Comparison of ENCODE assay signal across 18 cellular contexts in the genomic region with DNA sequence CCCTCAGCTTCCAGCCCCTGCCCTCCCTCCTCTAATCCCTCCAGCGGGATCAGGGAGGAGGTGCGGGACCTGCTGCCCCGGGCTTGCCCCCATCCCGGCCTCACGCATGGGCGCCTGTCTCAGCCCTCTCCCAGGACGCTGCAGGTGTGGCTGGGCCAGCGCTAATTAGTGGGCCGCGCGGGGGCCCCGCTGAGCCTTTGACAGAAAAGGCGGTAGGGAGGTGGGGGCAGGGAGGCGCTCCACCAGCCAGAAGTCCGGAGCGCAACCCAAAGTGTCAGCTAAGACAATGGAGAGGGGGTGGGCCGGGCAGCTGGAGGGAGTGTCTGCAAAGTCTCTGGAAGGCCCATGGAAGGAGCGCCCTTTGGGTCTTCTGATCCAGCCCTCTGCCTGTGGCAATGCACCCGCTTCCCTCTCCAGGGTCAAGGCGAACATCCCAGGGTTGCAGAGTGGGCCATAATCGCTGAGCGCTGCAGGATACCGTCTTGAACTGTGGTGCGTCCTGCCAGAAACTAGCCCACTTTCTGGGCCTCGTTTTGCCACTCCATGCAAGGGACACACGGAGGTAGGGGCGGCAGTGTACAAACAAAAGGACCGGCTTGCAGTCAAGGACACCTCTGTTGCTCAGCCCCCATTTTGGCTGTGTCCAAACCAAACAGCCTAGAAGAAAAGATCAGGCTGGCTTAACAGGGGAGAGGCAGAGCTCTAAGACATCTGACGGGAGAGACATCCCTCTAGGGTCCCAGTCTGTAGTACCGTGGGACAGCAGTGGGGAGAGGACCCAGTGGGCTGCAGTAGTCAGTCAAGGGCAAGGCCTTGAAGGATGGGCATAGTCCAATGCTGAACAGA. TPM values are rescaled to one million over a fixed set of nuclear protein-coding genes. Genes with fewer than 3 reads are reported as not detected.
DNase-seq lines count a peak whose midpoint lies in the region; ATAC-seq lines count a peak whose summit lies in the region.
"Had no signal": no experiment of that assay in that cellular context is flagged by ENCODE, and none has a peak within 500 bp of the region (broad histone marks: within the 10 kb centered on the region; RNA-seq: fewer than 3 reads in every experiment).

No MANE protein-coding gene starts in this region.

- no peak overlapping the region for H3K27ac Mint-ChIP-seq in activated T-helper 1 cell treated with anti-CD3 and anti-CD28 coated beads, Interleukin-12 subunit alpha, Interleukin-12 subunit beta, Interleukin-2, Interleukin-4 antibody, amounts not matched to agents 30 ng/mL and 10 ng/mL and 1 ng/mL, durations not matched to agents 14 hours and 24 hours and 36 hours
- H3K27ac Mint-ChIP-seq: activated CD8-positive, alpha-beta T cell treated with anti-CD3 and anti-CD28 coated beads, Interleukin-2, amount 10 ng/mL, durations not matched to agents 7 days and 5 days; T-helper 1 cell treated with Interleukin-12 subunit alpha and Interleukin-12 subunit beta and Interleukin-4 antibody, amounts not matched to agents 30 μg/mL and 1 μg/mL, for 36 hours had no signal

- H3K9me3 Mint-ChIP-seq in activated T-helper 1 cell treated with anti-CD3 and anti-CD28 coated beads, Interleukin-12 subunit alpha, Interleukin-12 subunit beta, Interleukin-2, Interleukin-4 antibody, amounts not matched to agents 30 ng/mL and 10 ng/mL and 1 ng/mL, durations not matched to agents 14 hours and 24 hours and 36 hours = no peaks in the 10 kb centered on the region
- H3K9me3 Mint-ChIP-seq: T-helper 1 cell treated with Interleukin-12 subunit alpha and Interleukin-12 subunit beta and Interleukin-4 antibody, amounts not matched to agents 30 μg/mL and 1 μg/mL, for 36 hours had no signal

- H3K9ac ChIP-seq in HUES64 (ENCODE audit: low read depth, low read length) = no peak overlapping the region

- H3K27me3 ChIP-seq in HUES64 (ENCODE audit: insufficient read depth, low read length) = peaks cover 71% of the 10 kb centered on the region
- H3K27me3 ChIP-seq in SJCRH30 = no peaks in the 10 kb centered on the region

- ATAC-seq in sciatic nerve = no peak
- ATAC-seq: activated CD8-positive, alpha-beta T cell treated with anti-CD3 and anti-CD28 coated beads, Interleukin-2, amount 10 ng/mL, durations not matched to agents 7 days and 5 days; left ventricle myocardium superior had no signal

- intact Hi-C loops in sciatic nerve (cut with DNase I) = no loop called here
- intact Hi-C loops in activated T-helper 1 cell treated with anti-CD3 and anti-CD28 coated beads, Interleukin-12 subunit alpha, Interleukin-12 subunit beta, Interleukin-2, Interleukin-4 antibody, amounts not matched to agents 30 ng/mL and 10 ng/mL and 1 ng/mL, durations not matched to agents 14 hours and 24 hours and 36 hours (cut with micrococcal nuclease) = no loop called here

- H3K27ac ChIP-seq in HUES64 (ENCODE audit: low read depth, low read length) = no peak overlapping the region
- peak overlapping the region; percentile 31 for H3K27ac ChIP-seq in SJCRH30
- H3K27ac ChIP-seq: thoracic aorta had no signal

- H3K36me3 ChIP-seq in HUES64 (ENCODE audit: insufficient read depth, low read length) (no peaks in the 10 kb centered on the region), SJCRH30 (no peaks in the 10 kb centered on the region)
- H3K36me3 ChIP-seq: thoracic aorta had no signal

- H3K27me3 Mint-ChIP-seq in activated T-helper 1 cell treated with anti-CD3 and anti-CD28 coated beads, Interleukin-12 subunit alpha, Interleukin-12 subunit beta, Interleukin-2, Interleukin-4 antibody, amounts not matched to agents 30 ng/mL and 10 ng/mL and 1 ng/mL, durations not matched to agents 14 hours and 24 hours and 36 hours (ENCODE audit: insufficient read depth) = peaks cover 16% of the 10 kb centered on the region

- H3K36me3 Mint-ChIP-seq in activated T-helper 1 cell treated with anti-CD3 and anti-CD28 coated beads, Interleukin-12 subunit alpha, Interleukin-12 subunit beta, Interleukin-2, Interleukin-4 antibody, amounts not matched to agents 30 ng/mL and 10 ng/mL and 1 ng/mL, durations not matched to agents 14 hours and 24 hours and 36 hours (ENCODE audit: low read depth) = no peaks in the 10 kb centered on the region

- no peak overlapping the region for H3K4me3 Mint-ChIP-seq in activated T-helper 1 cell treated with anti-CD3 and anti-CD28 coated beads, Interleukin-12 subunit alpha, Interleukin-12 subunit beta, Interleukin-2, Interleukin-4 antibody, amounts not matched to agents 30 ng/mL and 10 ng/mL and 1 ng/mL, durations not matched to agents 14 hours and 24 hours and 36 hours
- H3K4me3 Mint-ChIP-seq: activated CD8-positive, alpha-beta T cell treated with anti-CD3 and anti-CD28 coated beads, Interleukin-2, amount 10 ng/mL, durations not matched to agents 7 days and 5 days; T-helper 1 cell treated with Interleukin-12 subunit alpha and Interleukin-12 subunit beta and Interleukin-4 antibody, amounts not matched to agents 30 μg/mL and 1 μg/mL, for 36 hours had no signal

- H3K4me1 Mint-ChIP-seq in activated T-helper 1 cell treated with anti-CD3 and anti-CD28 coated beads, Interleukin-12 subunit alpha, Interleukin-12 subunit beta, Interleukin-2, Interleukin-4 antibody, amounts not matched to agents 30 ng/mL and 10 ng/mL and 1 ng/mL, durations not matched to agents 14 hours and 24 hours and 36 hours (ENCODE audit: low read depth) = no peaks in the 10 kb centered on the region

- H3K9me3 ChIP-seq in HUES64 (ENCODE audit: insufficient read depth, low read depth, low read length) = no peaks in the 10 kb centered on the region
- H3K9me3 ChIP-seq in SJCRH30 (replicated peaks) = no peaks in the 10 kb centered on the region
- H3K9me3 ChIP-seq: thoracic aorta had no signal

- no peak for DNase-seq in SJCRH30
- peak; percentile 68 for DNase-seq in iPS-NIHi7 (ENCODE audit: extremely low spot score)
- peak; percentile 50 for DNase-seq in sciatic nerve (ENCODE audit: low spot score)
- no peak for DNase-seq in activated T-helper 1 cell treated with anti-CD3 and anti-CD28 coated beads, Interleukin-12 subunit alpha, Interleukin-12 subunit beta, Interleukin-2, Interleukin-4 antibody, amounts not matched to agents 30 ng/mL and 10 ng/mL and 1 ng/mL, durations not matched to agents 14 hours and 24 hours and 36 hours (ENCODE audit: low spot score)
- DNase-seq in putamen (ENCODE audit: low spot score) = no peak
- no peak for DNase-seq in stimulated activated CD4-positive, alpha-beta T cell treated with anti-CD3 and anti-CD28 coated beads, Interleukin-12 subunit alpha, Interleukin-12 subunit beta, amount 100 ng/mL, for 4 hours
- DNase-seq: activated CD8-positive, alpha-beta T cell treated with anti-CD3 and anti-CD28 coated beads, Interleukin-2, amount 10 ng/mL, durations not matched to agents 7 days and 5 days; anterior cingulate cortex; GF-D8; hippocampal formation; Kasumi-1; left ventricle myocardium superior; NCI-H1436 treated with DMSO at 0.1 percent for 48 hours; NCI-H510A; SHP77 had no signal

- peak overlapping the region; percentile 32 for H3K4me3 ChIP-seq in HUES64 (ENCODE audit: low read length)
- no peak overlapping the region for H3K4me3 ChIP-seq in SJCRH30
- H3K4me3 ChIP-seq: thoracic aorta had no signal

- H3K4me1 ChIP-seq in HUES64 (ENCODE audit: insufficient read depth, low read length) (peaks cover 21% of the 10 kb centered on the region), SJCRH30 (peaks cover 52% of the 10 kb centered on the region)

- WGBS in HUES64 = 9% methylated on average over 30 of the region's 30 CpGs

RNA-seq across cellular contexts. Expression of a gene that starts 3.5 kb away (rescaled TPM):
- polyA plus RNA-seq in HUES64 (2013, experiment 1 of 2) = not detected
- polyA plus RNA-seq in HUES64 (2013, experiment 2 of 2) = 0.19 TPM
- total RNA-seq in SJCRH30 (2014; rRNA removed; shearing (Covaris generic)) = 1.6 and 2.0 TPM in 2 replicates
- total RNA-seq in sciatic nerve = 1.3 TPM
- total RNA-seq in activated T-helper 1 cell treated with anti-CD3 and anti-CD28 coated beads, Interleukin-12 subunit alpha, Interleukin-12 subunit beta, Interleukin-2, Interleukin-4 antibody, amounts not matched to agents 30 ng/mL and 10 ng/mL and 1 ng/mL, durations not matched to agents 14 hours and 24 hours and 36 hours = not detected in 2 replicates
- total RNA-seq: activated CD8-positive, alpha-beta T cell treated with anti-CD3 and anti-CD28 coated beads, Interleukin-2, amount 10 ng/mL, durations not matched to agents 7 days and 5 days; left ventricle myocardium superior had no signal

RNA-seq across cellular contexts. Expression of a gene that starts 38.8 kb away (rescaled TPM):
- not detected for polyA plus RNA-seq in HUES64 (2013, experiment 1 of 2)
- polyA plus RNA-seq in HUES64 (2013, experiment 2 of 2) = not detected
- total RNA-seq in SJCRH30 (2014; rRNA removed; shearing (Covaris generic)) = 7.3 and 9.2 TPM in 2 replicates
- 1.9 TPM for total RNA-seq in sciatic nerve
- not detected in 2 replicates for total RNA-seq in activated T-helper 1 cell treated with anti-CD3 and anti-CD28 coated beads, Interleukin-12 subunit alpha, Interleukin-12 subunit beta, Interleukin-2, Interleukin-4 antibody, amounts not matched to agents 30 ng/mL and 10 ng/mL and 1 ng/mL, durations not matched to agents 14 hours and 24 hours and 36 hours
- total RNA-seq: activated CD8-positive, alpha-beta T cell treated with anti-CD3 and anti-CD28 coated beads, Interleukin-2, amount 10 ng/mL, durations not matched to agents 7 days and 5 days; left ventricle myocardium superior had no signal

RNA-seq across cellular contexts. Expression of a gene that starts 39.2 kb away (rescaled TPM):
- 0.55 TPM for polyA plus RNA-seq in HUES64 (2013, experiment 1 of 2)
- polyA plus RNA-seq in HUES64 (2013, experiment 2 of 2) = 0.63 TPM
- total RNA-seq in SJCRH30 (2014; rRNA removed; shearing (Covaris generic)) = 0.36 TPM in 1 of 2 replicates, not detected in the other
- total RNA-seq in sciatic nerve = 2.2 TPM
- total RNA-seq in activated T-helper 1 cell treated with anti-CD3 and anti-CD28 coated beads, Interleukin-12 subunit alpha, Interleukin-12 subunit beta, Interleukin-2, Interleukin-4 antibody, amounts not matched to agents 30 ng/mL and 10 ng/mL and 1 ng/mL, durations not matched to agents 14 hours and 24 hours and 36 hours = not detected in 2 replicates
- total RNA-seq: activated CD8-positive, alpha-beta T cell treated with anti-CD3 and anti-CD28 coated beads, Interleukin-2, amount 10 ng/mL, durations not matched to agents 7 days and 5 days had no signal

RNA-seq across cellular contexts. Expression of a gene that starts 55.4 kb away (rescaled TPM):
- polyA plus RNA-seq in HUES64 (2013, experiment 1 of 2) = 22.2 TPM
- polyA plus RNA-seq in HUES64 (2013, experiment 2 of 2) = 21.3 TPM
- 85.3 and 90.9 TPM in 2 replicates for total RNA-seq in SJCRH30 (2014; rRNA removed; shearing (Covaris generic))
- 52.7 TPM for total RNA-seq in sciatic nerve
- 89.4 and 97.4 TPM in 2 replicates for total RNA-seq in activated T-helper 1 cell treated with anti-CD3 and anti-CD28 coated beads, Interleukin-12 subunit alpha, Interleukin-12 subunit beta, Interleukin-2, Interleukin-4 antibody, amounts not matched to agents 30 ng/mL and 10 ng/mL and 1 ng/mL, durations not matched to agents 14 hours and 24 hours and 36 hours

Comparison
In these comparisons a context has a peak if more than half of its experiments do, and no peak if none do; other contexts are left out.
1. DNase-seq: peak in iPS-NIHi7 (single experiment) and sciatic nerve (single experiment); none in SJCRH30 (0 of 2), activated T-helper 1 cell treated with anti-CD3 and anti-CD28 coated beads, Interleukin-12 subunit alpha, Interleukin-12 subunit beta, Interleukin-2, Interleukin-4 antibody, amounts not matched to agents 30 ng/mL and 10 ng/mL and 1 ng/mL, durations not matched to agents 14 hours and 24 hours and 36 hours (single experiment), putamen (single experiment) and stimulated activated CD4-positive, alpha-beta T cell treated with anti-CD3 and anti-CD28 coated beads, Interleukin-12 subunit alpha, Interleukin-12 subunit beta, amount 100 ng/mL, for 4 hours (single experiment).